8 cellular contexts compared by ENCODE assay signal in the genomic region with DNA sequence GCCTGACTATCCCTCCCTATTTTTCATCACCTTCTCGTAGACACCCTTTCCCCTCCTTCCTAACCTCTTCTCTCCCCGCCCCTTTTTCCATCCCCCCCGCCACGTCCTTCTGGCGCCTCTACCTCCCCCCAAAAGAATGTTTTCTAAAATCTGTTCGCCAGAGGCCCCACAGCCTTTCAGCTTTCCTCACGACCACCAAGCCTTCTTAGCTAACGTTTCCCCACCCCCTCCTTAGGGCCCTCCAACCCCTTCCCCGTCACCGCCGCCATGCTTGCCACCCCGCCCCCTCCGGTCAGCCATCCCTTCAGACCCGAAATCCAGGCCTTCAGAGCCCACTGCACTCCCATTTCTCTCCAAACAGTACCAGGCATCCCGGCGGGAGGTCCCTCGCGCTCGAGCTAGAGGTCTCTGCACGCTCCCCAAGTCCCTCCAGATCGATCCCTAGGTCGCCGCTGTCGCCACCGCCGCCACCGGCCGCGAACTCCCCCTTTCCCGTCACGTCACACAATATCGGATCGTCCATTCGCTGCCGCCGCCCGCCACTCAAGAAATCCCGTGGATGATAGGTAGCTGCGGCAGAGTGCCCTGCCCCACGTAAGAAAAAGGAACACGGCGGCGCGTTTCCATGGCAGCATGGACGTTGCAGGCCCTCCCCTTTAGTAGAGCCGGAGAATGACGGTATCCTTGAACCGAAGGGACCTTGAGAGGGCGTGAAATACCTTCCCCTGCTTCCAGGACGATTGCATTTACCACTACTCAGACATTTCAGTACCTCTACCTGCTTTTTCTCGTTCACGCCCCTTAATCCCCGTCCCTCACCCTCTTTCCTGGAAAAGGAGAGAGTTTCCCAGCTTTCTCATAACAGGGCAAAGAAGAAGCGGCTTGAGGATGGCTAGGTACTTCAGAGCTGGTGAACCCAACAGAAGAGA. TPM values are rescaled to one million over a fixed set of nuclear protein-coding genes. Genes with fewer than 3 reads are reported as not detected.
DNase-seq lines count a peak whose midpoint lies in the region; ATAC-seq and TF ChIP-seq lines count a peak whose summit lies in the region.

A gene with protein sequence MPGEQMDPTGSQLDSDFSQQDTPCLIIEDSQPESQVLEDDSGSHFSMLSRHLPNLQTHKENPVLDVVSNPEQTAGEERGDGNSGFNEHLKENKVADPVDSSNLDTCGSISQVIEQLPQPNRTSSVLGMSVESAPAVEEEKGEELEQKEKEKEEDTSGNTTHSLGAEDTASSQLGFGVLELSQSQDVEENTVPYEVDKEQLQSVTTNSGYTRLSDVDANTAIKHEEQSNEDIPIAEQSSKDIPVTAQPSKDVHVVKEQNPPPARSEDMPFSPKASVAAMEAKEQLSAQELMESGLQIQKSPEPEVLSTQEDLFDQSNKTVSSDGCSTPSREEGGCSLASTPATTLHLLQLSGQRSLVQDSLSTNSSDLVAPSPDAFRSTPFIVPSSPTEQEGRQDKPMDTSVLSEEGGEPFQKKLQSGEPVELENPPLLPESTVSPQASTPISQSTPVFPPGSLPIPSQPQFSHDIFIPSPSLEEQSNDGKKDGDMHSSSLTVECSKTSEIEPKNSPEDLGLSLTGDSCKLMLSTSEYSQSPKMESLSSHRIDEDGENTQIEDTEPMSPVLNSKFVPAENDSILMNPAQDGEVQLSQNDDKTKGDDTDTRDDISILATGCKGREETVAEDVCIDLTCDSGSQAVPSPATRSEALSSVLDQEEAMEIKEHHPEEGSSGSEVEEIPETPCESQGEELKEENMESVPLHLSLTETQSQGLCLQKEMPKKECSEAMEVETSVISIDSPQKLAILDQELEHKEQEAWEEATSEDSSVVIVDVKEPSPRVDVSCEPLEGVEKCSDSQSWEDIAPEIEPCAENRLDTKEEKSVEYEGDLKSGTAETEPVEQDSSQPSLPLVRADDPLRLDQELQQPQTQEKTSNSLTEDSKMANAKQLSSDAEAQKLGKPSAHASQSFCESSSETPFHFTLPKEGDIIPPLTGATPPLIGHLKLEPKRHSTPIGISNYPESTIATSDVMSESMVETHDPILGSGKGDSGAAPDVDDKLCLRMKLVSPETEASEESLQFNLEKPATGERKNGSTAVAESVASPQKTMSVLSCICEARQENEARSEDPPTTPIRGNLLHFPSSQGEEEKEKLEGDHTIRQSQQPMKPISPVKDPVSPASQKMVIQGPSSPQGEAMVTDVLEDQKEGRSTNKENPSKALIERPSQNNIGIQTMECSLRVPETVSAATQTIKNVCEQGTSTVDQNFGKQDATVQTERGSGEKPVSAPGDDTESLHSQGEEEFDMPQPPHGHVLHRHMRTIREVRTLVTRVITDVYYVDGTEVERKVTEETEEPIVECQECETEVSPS (N-terminal part only) (minus strand): TSS at position 484 of the 929 bp plus-strand sequence. CDS start 113 bp downstream, at position 371.

- H3K36me3 ChIP-seq in heart left ventricle, result peaks cover 0 to 37% (median 23%) of the 10 kb centered on the region in 9 donors
- peaks cover 0 to 5% (median 2%) of the 10 kb centered on the region in 4 donors for H3K36me3 ChIP-seq in transverse colon

- in situ Hi-C loops in GM13977 (cut with MboI; ENCODE audit: low pct_unique_long_range_greater_than_20kb, low sequenced_read_pairs, unreplicated experiment), result no loop called here
- in situ Hi-C loops in transverse colon (cut with MboI; ENCODE audit: low pct_ligation_motif_present in 1 of 4, low pct_unique_long_range_greater_than_20kb in 1 of 4, low sequenced_read_pairs in 3 of 4), result loop anchor here in 1 of 4 donors (25.0 kb wide), 1 partner anchor 294 kb away; a partner anchor contains a TSS

- peak within 1 kb of the TSS; percentile 63 to 84 (median 78) for H3K4me3 ChIP-seq in heart left ventricle
- H3K4me3 ChIP-seq in transverse colon, result peak within 1 kb of the TSS; percentile 29 to 97 (median 82)

- TF ChIP-seq CTCF in GM13977 (IDR thresholded peaks at IDR 0.05; ENCODE audit: extremely low read depth, insufficient read depth, missing control alignments), result no peak
- TF ChIP-seq CTCF in heart left ventricle (IDR thresholded peaks at IDR 0.05), result no peak
- no peak for TF ChIP-seq CTCF in transverse colon (IDR thresholded peaks at IDR 0.05)

- H3K27ac Mint-ChIP-seq in T-helper 1 cell treated with Interleukin-12 subunit alpha and Interleukin-12 subunit beta and Interleukin-4 antibody, amounts not matched to agents 30 μg/mL and 1 μg/mL, for 36 hours, result peak within 1 kb of the TSS; percentile 96

- peaks cover 25% of the 10 kb centered on the region for H3K4me1 Mint-ChIP-seq in T-helper 1 cell treated with Interleukin-12 subunit alpha and Interleukin-12 subunit beta and Interleukin-4 antibody, amounts not matched to agents 30 μg/mL and 1 μg/mL, for 36 hours (ENCODE audit: low read depth)

- H3K27me3 Mint-ChIP-seq in T-helper 1 cell treated with Interleukin-12 subunit alpha and Interleukin-12 subunit beta and Interleukin-4 antibody, amounts not matched to agents 30 μg/mL and 1 μg/mL, for 36 hours (ENCODE audit: low read depth), result no peaks in the 10 kb centered on the region

- H3K9me3 Mint-ChIP-seq in T-helper 1 cell treated with Interleukin-12 subunit alpha and Interleukin-12 subunit beta and Interleukin-4 antibody, amounts not matched to agents 30 μg/mL and 1 μg/mL, for 36 hours, result no peaks in the 10 kb centered on the region

- ATAC-seq in HG02884 (IDR thresholded peaks at IDR 0.05; ENCODE audit: unreplicated experiment), result peak; percentile 97
- ATAC-seq in heart left ventricle, result peak; percentile 99 to 100 (median 100)

- H3K27me3 ChIP-seq in heart left ventricle, result no peaks in the 10 kb centered on the region
- no peaks in the 10 kb centered on the region for H3K27me3 ChIP-seq in transverse colon

- H3K9me3 ChIP-seq in heart left ventricle (no peaks in the 10 kb centered on the region), transverse colon (no peaks in the 10 kb centered on the region)

- H3K27ac ChIP-seq in heart left ventricle (peak within 1 kb of the TSS in 11 of 12 donors; percentile 48 to 88 (median 83)), transverse colon (peak within 1 kb of the TSS; percentile 83 to 92 (median 90))

- intact Hi-C loops in heart left ventricle (cut with DNase I) (loop anchor here in 5 of 10 donors (1.0 to 2.0 kb wide), 2 partner anchors 17 to 18 kb away; no protein-coding TSS in a partner anchor), transverse colon (cut with DNase I; ENCODE audit: low total_unique reads) (no loop called here)

- H3K4me1 ChIP-seq in heart left ventricle (peaks cover 0 to 29% (median 21%) of the 10 kb centered on the region in 12 donors), transverse colon (peaks cover 6 to 47% (median 16%) of the 10 kb centered on the region in 4 donors)

- no peak for TF ChIP-seq EP300 in transverse colon (IDR thresholded peaks at IDR 0.05; ENCODE audit: low read depth)

- 1% methylated on average over 48 to 54 of the region's 54 CpGs for WGBS in heart left ventricle, 4 donors
- WGBS in transverse colon (ENCODE audit: low coverage in 1 of 2), 2 donors, result 0 to 1% methylated on average over 4 to 53 of the region's 54 CpGs

- peak; percentile 93 for DNase-seq in GM13977 (ENCODE audit: low spot score)
- peak; percentile 81 for DNase-seq in NCI-H1694 (lab: John Stamatoyannopoulos, UW)
- DNase-seq in amniotic epithelial cell (ENCODE audit: low read depth), result peak; percentile 90
- DNase-seq in heart left ventricle, result peak; percentile 97 to 99 (median 97)
- DNase-seq in pons (ENCODE audit: low spot score), result peak; percentile 96
- peak; percentile 98 for DNase-seq in transverse colon

- H3K4me3 Mint-ChIP-seq in T-helper 1 cell treated with Interleukin-12 subunit alpha and Interleukin-12 subunit beta and Interleukin-4 antibody, amounts not matched to agents 30 μg/mL and 1 μg/mL, for 36 hours, result peak within 1 kb of the TSS; percentile 97

- peaks cover 15% of the 10 kb centered on the region for H3K36me3 Mint-ChIP-seq in T-helper 1 cell treated with Interleukin-12 subunit alpha and Interleukin-12 subunit beta and Interleukin-4 antibody, amounts not matched to agents 30 μg/mL and 1 μg/mL, for 36 hours (ENCODE audit: low read depth)

- TF ChIP-seq POLR2A in heart left ventricle (IDR thresholded peaks at IDR 0.05) (no peak), transverse colon (IDR thresholded peaks at IDR 0.05) (peak; percentile 48)

RNA-seq across cellular contexts. Expression of the gene that starts here (rescaled TPM):
- total RNA-seq in heart left ventricle (10 to 100 TPM; 22.7 to 34.4 (median 27.8) TPM), transverse colon (10 to 100 TPM; 25.1 to 40.8 (median 33.7) TPM)
- 10 to 100 TPM in 1 of 2 donors, 1 to 10 TPM in 1; 7.4 to 18.9 TPM for polyA plus RNA-seq in heart left ventricle

Comparison
In these comparisons a context has a peak if more than half of its experiments do, and no peak if none do; other contexts are left out.
1. Peak in every context shown above with its lines: DNase-seq, ATAC-seq, H3K4me3 ChIP-seq and H3K27ac ChIP-seq.